Comparison of ENCODE assay signal across 8 cellular contexts in the genomic region with DNA sequence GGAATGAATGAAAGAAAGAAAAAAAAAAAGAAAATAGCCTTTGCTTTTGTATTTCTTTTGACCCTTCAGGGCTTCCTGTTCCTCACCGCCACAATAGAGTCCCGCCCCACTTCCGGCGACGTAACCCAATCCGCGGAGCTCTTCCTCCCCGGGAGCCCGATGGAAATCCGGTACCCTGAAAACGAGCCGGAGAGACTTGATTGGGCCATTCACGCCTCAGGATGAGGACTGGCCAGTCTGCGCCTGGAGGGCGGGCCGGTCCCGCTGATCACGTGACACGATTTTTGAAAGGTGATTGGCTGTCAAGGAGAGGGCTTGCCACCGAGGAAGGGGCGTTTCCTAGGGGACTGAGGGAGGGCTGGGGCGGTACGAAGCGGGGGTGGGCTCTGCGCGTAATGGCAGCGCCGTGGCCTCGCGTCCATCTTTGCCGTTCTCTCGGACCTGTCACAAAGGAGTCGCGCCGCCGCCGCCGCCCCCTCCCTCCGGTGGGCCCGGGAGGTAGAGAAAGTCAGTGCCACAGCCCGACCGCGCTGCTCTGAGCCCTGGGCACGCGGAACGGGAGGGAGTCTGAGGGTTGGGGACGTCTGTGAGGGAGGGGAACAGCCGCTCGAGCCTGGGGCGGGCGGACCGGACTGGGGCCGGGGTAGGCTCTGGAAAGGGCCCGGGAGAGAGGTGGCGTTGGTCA. TPM values are rescaled to one million over a fixed set of nuclear protein-coding genes. Genes with fewer than 3 reads are reported as not detected.
DNase-seq lines count a peak whose midpoint lies in the region; ATAC-seq lines count a peak whose summit lies in the region.

A gene with protein sequence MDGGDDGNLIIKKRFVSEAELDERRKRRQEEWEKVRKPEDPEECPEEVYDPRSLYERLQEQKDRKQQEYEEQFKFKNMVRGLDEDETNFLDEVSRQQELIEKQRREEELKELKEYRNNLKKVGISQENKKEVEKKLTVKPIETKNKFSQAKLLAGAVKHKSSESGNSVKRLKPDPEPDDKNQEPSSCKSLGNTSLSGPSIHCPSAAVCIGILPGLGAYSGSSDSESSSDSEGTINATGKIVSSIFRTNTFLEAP (minus strand): TSS at position 95 of the 685 bp plus-strand sequence. CDS start 12,185 bp downstream, outside the sequence.
A gene (plus strand): TSS at position 385 of the 685 bp plus-strand sequence. CDS start 18,330 bp downstream, outside the sequence.

- intact Hi-C loops in left colon (cut with DNase I, micrococcal nuclease), result no loop called here

- ATAC-seq in GM19351 (IDR thresholded peaks at IDR 0.05; ENCODE audit: unreplicated experiment) (peak; percentile 86), HG03521 (IDR thresholded peaks at IDR 0.05; ENCODE audit: unreplicated experiment) (peak; percentile 87), left colon (peak; percentile 87)

- H3K27ac ChIP-seq in BLaER1 treated with 17β-estradiol and CSF1 and Interleukin-3, amounts not matched to agents 10 nM and 100 nM, result peak within 1 kb of the TSS; percentile 87 to 97 (median 92)

- H3K27me3 ChIP-seq in BLaER1 treated with 17β-estradiol and CSF1 and Interleukin-3, amounts not matched to agents 10 nM and 100 nM, result no peaks in the 10 kb centered on the region

- peaks cover 22 to 52% (median 38%) of the 10 kb centered on the region in 10 experiments for H3K4me1 ChIP-seq in BLaER1 treated with 17β-estradiol and CSF1 and Interleukin-3, amounts not matched to agents 10 nM and 100 nM

- peaks cover 12 to 54% (median 38%) of the 10 kb centered on the region in 11 experiments; a peak in 16 of 22 replicates for H4K20me1 ChIP-seq in BLaER1 treated with 17β-estradiol and CSF1 and Interleukin-3, amounts not matched to agents 10 nM and 100 nM

- H3K9me3 ChIP-seq in BLaER1 treated with 17β-estradiol and CSF1 and Interleukin-3, amounts not matched to agents 10 nM and 100 nM (replicated peaks in 1 of 11), result no peaks in the 10 kb centered on the region

- peak within 1 kb of the TSS; percentile 83 to 99 (median 88) for H3K4me3 ChIP-seq in BLaER1 treated with 17β-estradiol and CSF1 and Interleukin-3, amounts not matched to agents 10 nM and 100 nM

- DNase-seq in NCI-H748 (lab: John Stamatoyannopoulos, UW; ENCODE audit: unreplicated experiment), result peak; percentile 97
- DNase-seq in activated CD4-positive, alpha-beta T cell treated with anti-CD3 and anti-CD28 coated beads, Interleukin-2, amount 50 U/mL, for 1 hour, result peak; percentile 96
- peak; percentile 67 for DNase-seq in cortex of kidney (lab: John Stamatoyannopoulos, UW)
- peak; percentile 95 to 99 for DNase-seq in left colon
- peak; percentile 100 for DNase-seq in stimulated activated CD4-positive, alpha-beta T cell treated with anti-CD3 and anti-CD28 coated beads, Interleukin-1b, Interleukin-23, amount 100 ng/mL, for 48 hours

- peaks cover 4 to 22% (median 11%) of the 10 kb centered on the region in 11 experiments; a peak in 15 of 22 replicates for H3K36me3 ChIP-seq in BLaER1 treated with 17β-estradiol and CSF1 and Interleukin-3, amounts not matched to agents 10 nM and 100 nM

- H3K4me2 ChIP-seq in BLaER1 treated with 17β-estradiol and CSF1 and Interleukin-3, amounts not matched to agents 10 nM and 100 nM, result peak within 1 kb of the TSS; percentile 91 to 99 (median 95)

- peak within 1 kb of the TSS; percentile 91 to 98 (median 94) for H3K9ac ChIP-seq in BLaER1 treated with 17β-estradiol and CSF1 and Interleukin-3, amounts not matched to agents 10 nM and 100 nM

RNA-seq across cellular contexts. Expression of the first gene that starts in this region (rescaled TPM):
- total RNA-seq in left colon, result 100 to 1,000 TPM in 1 of 2 donors, 10 to 100 TPM in 1; 90.6 to 107 TPM

RNA-seq across cellular contexts. Expression of the second gene that starts in this region (rescaled TPM):
- 10 to 100 TPM; 49.1 to 53.0 TPM for total RNA-seq in left colon

Comparison
In these comparisons a context has a peak if more than half of its experiments do, and no peak if none do; other contexts are left out.
1. Peak in every context shown above with its lines: DNase-seq, ATAC-seq, H3K4me3 ChIP-seq and H3K27ac ChIP-seq.